In the genomic region with DNA sequence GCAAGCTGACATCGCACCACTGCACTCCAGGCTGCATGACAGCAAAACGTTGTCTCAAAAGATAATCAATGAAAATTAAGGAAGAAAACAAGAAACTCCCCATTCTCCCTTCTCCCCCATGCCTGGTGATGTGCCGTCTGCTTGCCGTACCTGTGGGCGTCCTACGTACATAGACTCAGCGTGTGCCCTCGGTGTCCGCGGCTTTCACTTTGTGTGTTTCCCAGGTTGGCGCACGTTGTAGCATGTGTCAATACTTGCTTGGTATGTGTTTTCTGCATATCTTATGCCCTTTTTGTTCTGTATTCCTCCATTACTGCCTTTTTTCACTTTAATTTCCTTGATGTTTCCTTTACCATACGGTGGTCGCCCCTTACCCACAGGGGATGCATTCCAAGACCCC, we compare ENCODE assay signal across 29 cellular contexts.
"Had no signal": no experiment of that assay in that cellular context is flagged by ENCODE, and none has a peak within 500 bp of the region (broad histone marks: within the 10 kb centered on the region; RNA-seq: fewer than 3 reads in every experiment).

No MANE protein-coding gene starts in this region.

- H3K36me3 ChIP-seq: adrenal gland, cardiac muscle cell, colonic mucosa, pancreas, prostate gland, transverse colon had no signal

- ATAC-seq: activated naive CD4-positive, alpha-beta T cell treated with anti-CD3 and anti-CD28 coated beads, Interleukin-2, amount 50 U/mL, for 72 hours; body of pancreas; left cardiac atrium; left ventricle myocardium superior; pancreas; stimulated activated naive B cell treated with anti-CD40 and anti-IgM and Interleukin-4, amounts not matched to agents 10 μg/mL and 1 μg/mL and 100 μg/mL, for 72 hours; T-cell had no signal

- H3K9me3 ChIP-seq: adrenal gland, body of pancreas, colonic mucosa, pancreas, prostate gland, sigmoid colon, transverse colon had no signal

- H3K27ac ChIP-seq: body of pancreas, cardiac muscle cell, colonic mucosa, dorsolateral prefrontal cortex, pancreas, prostate gland, sigmoid colon, transverse colon had no signal

- H3K4me3 Mint-ChIP-seq: nephron progenitor cell; stimulated activated naive B cell treated with anti-CD40 and anti-IgM and Interleukin-4, amounts not matched to agents 10 μg/mL and 1 μg/mL and 100 μg/mL, for 72 hours; T-cell; T-helper 2 cell treated with Interferon-gamma antibody and Interleukin-4, amounts not matched to agents 5 μg/mL and 100 μg/mL, for 36 hours had no signal

- H3K27ac Mint-ChIP-seq: T-helper 2 cell treated with Interferon-gamma antibody and Interleukin-4, amounts not matched to agents 5 μg/mL and 100 μg/mL, for 36 hours had no signal

- H3K27me3 ChIP-seq: adrenal gland, body of pancreas, cardiac muscle cell, colonic mucosa, dorsolateral prefrontal cortex, pancreas, sigmoid colon, transverse colon had no signal

- FAIRE-seq: pancreas, urothelium cell line had no signal

- DNase-seq: activated CD4-positive, alpha-beta T cell treated with anti-CD3 and anti-CD28 coated beads for 4 hours; activated CD4-positive, alpha-beta T cell treated with anti-CD3 and anti-CD28 coated beads, Interleukin-2, amount 50 U/mL, for 48 hours; activated CD8-positive, alpha-beta memory T cell treated with anti-CD3 and anti-CD28 coated beads for 24 hours; activated gamma-delta T cell treated with Interleukin-2 at 50 U/mL for 16 hours; adrenal gland; aorta; body of pancreas; cerebellar nuclear complex; colonic mucosa; dorsolateral prefrontal cortex; effector memory CD4-positive, alpha-beta T cell; foreskin fibroblast; islet precursor cell; left cardiac atrium; left ventricle myocardium superior; nephron progenitor cell; pancreas; sigmoid colon; stimulated activated CD4-positive, alpha-beta T cell treated with anti-CD3 and anti-CD28 coated beads, Interleukin-15, amount 100 ng/mL, for 24 hours; stimulated activated CD4-positive, alpha-beta T cell treated with anti-CD3 and anti-CD28 coated beads, Interleukin-2, amount 100 ng/mL, for 24 hours; stimulated activated naive B cell treated with anti-CD40 and anti-IgM and Interleukin-4, amounts not matched to agents 10 μg/mL and 1 μg/mL and 100 μg/mL, for 72 hours; T-cell; transverse colon had no signal

- H3K4me3 ChIP-seq: adrenal gland, body of pancreas, cardiac muscle cell, colonic mucosa, dorsolateral prefrontal cortex, pancreas, prostate gland, sigmoid colon, smooth muscle cell, transverse colon had no signal

- H3K4me1 ChIP-seq: body of pancreas, colonic mucosa, pancreas, prostate gland, sigmoid colon, transverse colon had no signal

- H3K27me3 Mint-ChIP-seq: stimulated activated naive B cell treated with anti-CD40 and anti-IgM and Interleukin-4, amounts not matched to agents 10 μg/mL and 1 μg/mL and 100 μg/mL, for 72 hours; T-cell had no signal
